Comparison of ENCODE assay signal across 8 cellular contexts in the genomic region with DNA sequence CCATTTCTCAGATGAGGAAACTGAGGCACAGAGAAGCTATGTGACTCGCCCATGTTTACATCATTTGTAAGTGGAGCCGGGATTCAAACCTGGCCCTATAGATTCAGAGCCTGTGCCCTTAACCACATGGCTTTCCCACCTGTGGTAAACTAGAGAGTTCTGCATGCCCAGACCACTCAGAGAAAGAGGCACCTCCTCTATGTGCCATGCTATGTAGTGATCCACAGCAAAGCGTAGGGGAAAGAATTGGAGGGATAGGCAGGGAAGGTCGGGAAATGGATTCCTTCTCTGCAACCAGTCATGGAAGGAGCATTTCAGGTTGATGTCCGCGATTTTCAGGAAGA. TPM values are rescaled to one million over a fixed set of nuclear protein-coding genes. Genes with fewer than 3 reads are reported as not detected.
DNase-seq lines count a peak whose midpoint lies in the region; ATAC-seq and TF ChIP-seq lines count a peak whose summit lies in the region.

No MANE protein-coding gene starts in this region.

- H3K9ac ChIP-seq in HCT116 (ENCODE audit: low read length) (no peak overlapping the region), mucosa of rectum (ENCODE audit: low read depth in 1 of 2, low read length in 2 of 2) (peak overlapping the region in 1 of 2 donors; percentile 62)

- H3K4me3 ChIP-seq in HCT116 (replicated peaks in 1 of 2; ENCODE audit: low read depth in 1 of 2, low read length in 2 of 2) (peak overlapping the region; percentile 62 to 63; a peak in 3 of 4 replicates), mucosa of rectum (ENCODE audit: low read length in 2 of 2) (peak overlapping the region; percentile 70 to 84)

- TF ChIP-seq POLR2A in HCT116 (IDR thresholded peaks at IDR 0.05; ENCODE audit: borderline replicate concordance, extremely low read depth, insufficient read depth, insufficient read length) = no peak

- in situ Hi-C loops in GM13977 (cut with MboI; ENCODE audit: low pct_unique_long_range_greater_than_20kb, low sequenced_read_pairs, unreplicated experiment) = loop anchor here (25.0 kb wide), 2 partner anchors 768 to 1018 kb away; no protein-coding TSS in a partner anchor

- H3K9me2 ChIP-seq in HCT116 (ENCODE audit: insufficient read depth) = no peaks in the 10 kb centered on the region

- peak overlapping the region; percentile 60 for H2AFZ ChIP-seq in HCT116 (ENCODE audit: low read depth, low read length, poor library complexity, severe bottlenecking)

- intact Hi-C loops in HCT116 (cut with micrococcal nuclease) = loop anchor here (1.0 to 10.0 kb wide), 3 partner anchors 767 to 1025 kb away; no protein-coding TSS in a partner anchor

- RAD21 ChIA-PET in HCT116 (lab: Charles Lee; ENCODE audit: low non-redundant PET in 1 of 2, low total read pairs in 2 of 2, uncharacterized antibody in 2 of 2, unreplicated experiment in 2 of 2) = interaction anchor here in 1 of 2 experiments (1.4 kb wide), 1 partner anchor 767 kb away, joined by 4 read pairs; no protein-coding TSS in a partner anchor

- H3K27me3 ChIP-seq in HCT116 (ENCODE audit: insufficient read depth, low read length) (no peaks in the 10 kb centered on the region), mucosa of rectum (ENCODE audit: control insufficient read depth in 2 of 2, insufficient read depth in 2 of 2, low read length in 2 of 2) (no peaks in the 10 kb centered on the region)

- H3K4me1 Mint-ChIP-seq in T-cell (peaks cover 16 to 19% (median 19%) of the 10 kb centered on the region in 3 donors), endothelial cell (ENCODE audit: unreplicated experiment) (no peaks in the 10 kb centered on the region)

- no peaks in the 10 kb centered on the region for H4K20me1 ChIP-seq in HCT116 (ENCODE audit: insufficient read depth)

- H3K4me3 Mint-ChIP-seq in T-cell (peak overlapping the region; percentile 58 to 75 (median 68)), endothelial cell (ENCODE audit: unreplicated experiment) (no peak overlapping the region)

- no peak overlapping the region for H3K27ac ChIP-seq in HCT116 (ENCODE audit: low read depth, low read length)
- no peak overlapping the region for H3K27ac ChIP-seq in mucosa of rectum (ENCODE audit: low read depth in 2 of 2, low read length in 2 of 2)

- H3K9me3 Mint-ChIP-seq in T-cell (peaks cover 0 to under 1% (median 0%) of the 10 kb centered on the region in 3 donors), endothelial cell (ENCODE audit: unreplicated experiment) (no peaks in the 10 kb centered on the region)

- ATAC-seq in HCT116 = peak; percentile 67
- peak; percentile 31 to 69 (median 60) for ATAC-seq in T-cell (replicated peaks in 1 of 4)
- no peak for ATAC-seq in HG02970 (IDR thresholded peaks at IDR 0.05; ENCODE audit: low FRiP score, unreplicated experiment)

- POLR2A ChIA-PET in HCT116 (lab: Charles Lee) = no interaction called here
- POLR2A ChIA-PET in T-cell (lab: Charles Lee) = no interaction called here

- H3K27ac Mint-ChIP-seq in T-cell (no peak overlapping the region), endothelial cell (ENCODE audit: unreplicated experiment) (no peak overlapping the region)

- DNase-seq in GM13977 (ENCODE audit: low spot score) (peak; percentile 24), HCT116 (ENCODE audit: low read depth, low spot score) (no peak), T-cell (no peak), endothelial cell (ENCODE audit: low spot score) (no peak), NOMO-1 (lab: John Stamatoyannopoulos, UW; ENCODE audit: unreplicated experiment in 2 of 2) (no peak), NCI-H526 (lab: John Stamatoyannopoulos, UW) (no peak)

- no TSS peak for BruUV-seq in HCT116 (replicated peaks; lab: Mats Ljungman, UMichigan)

- no peak for TF ChIP-seq CTCF in GM13977 (IDR thresholded peaks at IDR 0.05; ENCODE audit: extremely low read depth, insufficient read depth, missing control alignments)
- no peak for TF ChIP-seq CTCF in HCT116 (IDR thresholded peaks at IDR 0.05 in 2 of 3, conservative IDR thresholded peaks at IDR 0.05 in 1 of 3; ENCODE audit: borderline replicate concordance in 1 of 3, insufficient read depth in 1 of 3, low read depth in 2 of 3, low read length in 2 of 3)
- TF ChIP-seq CTCF in endothelial cell (IDR thresholded peaks at IDR 0.05; ENCODE audit: unreplicated experiment) = no peak

- peak overlapping the region; percentile 79 for H3K4me2 ChIP-seq in HCT116 (ENCODE audit: low read length)

- H3K9me3 ChIP-seq in HCT116 (ENCODE audit: control insufficient read depth in 1 of 2, insufficient read depth in 1 of 2, low read depth in 1 of 2, low read length in 2 of 2) = no peaks in the 10 kb centered on the region
- H3K9me3 ChIP-seq in mucosa of rectum (ENCODE audit: control insufficient read depth in 2 of 2, low read length in 2 of 2) = no peaks in the 10 kb centered on the region

- H3K79me2 ChIP-seq in HCT116 (ENCODE audit: insufficient read depth, low read length) = no peaks in the 10 kb centered on the region

- H3K4me1 ChIP-seq in HCT116 (ENCODE audit: control insufficient read depth in 1 of 2, insufficient read depth in 2 of 2, low read length in 2 of 2) (peaks cover 0 to 3% of the 10 kb centered on the region in 2 experiments; a peak in 1 of 4 replicates), mucosa of rectum (ENCODE audit: control insufficient read depth in 2 of 2, insufficient read depth in 2 of 2, low read length in 2 of 2) (peaks cover 3% of the 10 kb centered on the region in 2 donors)

- H3K27me3 Mint-ChIP-seq in T-cell = peaks cover 16 to 26% of the 10 kb centered on the region in 2 donors
- H3K27me3 Mint-ChIP-seq in endothelial cell (ENCODE audit: unreplicated experiment) = peaks cover 2% of the 10 kb centered on the region

- H3K36me3 ChIP-seq in HCT116 (ENCODE audit: control insufficient read depth in 1 of 2, insufficient read depth in 2 of 2, low read length in 2 of 2) (no peaks in the 10 kb centered on the region), mucosa of rectum (ENCODE audit: control insufficient read depth in 2 of 2, insufficient read depth in 2 of 2, low read length in 2 of 2) (no peaks in the 10 kb centered on the region)

- H3K36me3 Mint-ChIP-seq in T-cell (no peaks in the 10 kb centered on the region), endothelial cell (ENCODE audit: low read depth, unreplicated experiment) (no peaks in the 10 kb centered on the region)

- TF ChIP-seq RAD21 in HCT116 (IDR thresholded peaks at IDR 0.05; ENCODE audit: low read depth) = no peak

- CTCF ChIA-PET in HCT116 (lab: Charles Lee) = interaction anchor here (0.7 to 2.2 kb wide), 7 partner anchors 217 to 1029 kb away, joined by 3 to 10 read pairs (median 3); no protein-coding TSS in a partner anchor
- CTCF ChIA-PET in T-cell (lab: Charles Lee) = interaction anchor here (0.7 to 1.8 kb wide), 11 partner anchors 9 to 1029 kb away, joined by 3 to 7 read pairs (median 3); no protein-coding TSS in a partner anchor

TF ChIP-seq in HCT116, 20 proteins besides CTCF, POLR2A, EP300 and RAD21:
- TF ChIP-seq, protein P1, sequence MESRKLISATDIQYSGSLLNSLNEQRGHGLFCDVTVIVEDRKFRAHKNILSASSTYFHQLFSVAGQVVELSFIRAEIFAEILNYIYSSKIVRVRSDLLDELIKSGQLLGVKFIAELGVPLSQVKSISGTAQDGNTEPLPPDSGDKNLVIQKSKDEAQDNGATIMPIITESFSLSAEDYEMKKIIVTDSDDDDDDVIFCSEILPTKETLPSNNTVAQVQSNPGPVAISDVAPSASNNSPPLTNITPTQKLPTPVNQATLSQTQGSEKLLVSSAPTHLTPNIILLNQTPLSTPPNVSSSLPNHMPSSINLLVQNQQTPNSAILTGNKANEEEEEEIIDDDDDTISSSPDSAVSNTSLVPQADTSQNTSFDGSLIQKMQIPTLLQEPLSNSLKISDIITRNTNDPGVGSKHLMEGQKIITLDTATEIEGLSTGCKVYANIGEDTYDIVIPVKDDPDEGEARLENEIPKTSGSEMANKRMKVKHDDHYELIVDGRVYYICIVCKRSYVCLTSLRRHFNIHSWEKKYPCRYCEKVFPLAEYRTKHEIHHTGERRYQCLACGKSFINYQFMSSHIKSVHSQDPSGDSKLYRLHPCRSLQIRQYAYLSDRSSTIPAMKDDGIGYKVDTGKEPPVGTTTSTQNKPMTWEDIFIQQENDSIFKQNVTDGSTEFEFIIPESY (IDR thresholded peaks at IDR 0.05; ENCODE audit: extremely low read depth, insufficient replicate concordance, low read length) = no peak
- no peak for TF ChIP-seq CBX3 (IDR thresholded peaks at IDR 0.05; ENCODE audit: low read depth)
- TF ChIP-seq SP1 (IDR thresholded peaks at IDR 0.05; ENCODE audit: low read depth) = no peak
- TF ChIP-seq POLR2AphosphoS5 (IDR thresholded peaks at IDR 0.05; ENCODE audit: low read depth, low read length) = no peak
- TF ChIP-seq ZFX (IDR thresholded peaks at IDR 0.05) = no peak
- TF ChIP-seq ZNF274 (IDR thresholded peaks at IDR 0.05; ENCODE audit: low read depth, low read length) = no peak
- no peak for TF ChIP-seq ELF1 (IDR thresholded peaks at IDR 0.05; ENCODE audit: borderline replicate concordance, low read depth)
- no peak for TF ChIP-seq SRF (IDR thresholded peaks at IDR 0.05; ENCODE audit: low read depth)
- TF ChIP-seq MAX (IDR thresholded peaks at IDR 0.05) = no peak

RNA-seq across cellular contexts. Expression of gene POU2AF2, which starts 15.4 kb away (rescaled TPM):
- total RNA-seq in HCT116 (2021; ENCODE audit: unreplicated experiment) = not detected
- not detected in 2 replicates for polyA plus RNA-seq in HCT116 (2012)
- not detected for total RNA-seq in T-cell
- not detected for total RNA-seq in endothelial cell (ENCODE audit: unreplicated experiment)
